2 cellular contexts compared by ENCODE assay signal in genomic region chr16:1375741-1376410, GRCh38.
A peak's percentile ranks its signal among the peaks of the same experiment; 100 is the strongest.
TF ChIP-seq lines count a peak whose summit lies in the region.

No MANE protein-coding gene starts in this region.

TF ChIP-seq in HEK293, 187 proteins besides CTCF, POLR2A, EP300 and RAD21:
- TF ChIP-seq BCL6B (tag by site-specific recombination; IDR thresholded peaks at IDR 0.05) (no peak), ZNF701 (tag by site-specific recombination; IDR thresholded peaks at IDR 0.05) (no peak), SP3 (tag by site-specific recombination; IDR thresholded peaks at IDR 0.05) (0 out of 2 replicates have a peak, but pooled peaks have one; percentile 26)

TF ChIP-seq in GM12878, 131 proteins besides CTCF, POLR2A, EP300 and RAD21:
- TF ChIP-seq SUPT20H (IDR thresholded peaks at IDR 0.05; ENCODE audit: borderline replicate concordance, control insufficient read depth, low read depth, low read length) (no peak), CHD4 (IDR thresholded peaks at IDR 0.05) (no peak), SMC3 (IDR thresholded peaks at IDR 0.05; ENCODE audit: borderline replicate concordance, low read length) (no peak), IRF4 (IDR thresholded peaks at IDR 0.05; ENCODE audit: low read depth, low read length) (no peak), NFXL1 (IDR thresholded peaks at IDR 0.05; ENCODE audit: borderline replicate concordance) (peak; percentile 94)
